Comparison of ENCODE assay signal across 31 cellular contexts in genomic region chr10:46305986-46306385, GRCh38. TPM values are rescaled to one million over a fixed set of nuclear protein-coding genes. Genes with fewer than 3 reads are reported as not detected.
"Had no signal": no experiment of that assay in that cellular context is flagged by ENCODE, and none has a peak within 500 bp of the region (broad histone marks: within the 10 kb centered on the region; RNA-seq: fewer than 3 reads in every experiment).

No MANE protein-coding gene starts in this region.

- H3K4me1 Mint-ChIP-seq: mesothelial cell of epicardium, neural crest cell had no signal

- H3K36me3 ChIP-seq: gastrocnemius medialis, left lung, ovary, right lobe of liver, stomach, thyroid gland had no signal

- H3K27me3 ChIP-seq: dorsolateral prefrontal cortex, gastrocnemius medialis, left lung, ovary, right lobe of liver, stomach, thyroid gland had no signal

- H3K4me1 ChIP-seq: gastrocnemius medialis, left lung, right lobe of liver, stomach, thyroid gland had no signal

- ATAC-seq: gastrocnemius medialis; left lung; mucosa of descending colon; natural killer cell treated with Interleukin-12 subunit alpha and Interleukin-12 subunit beta and Interleukin-15 and Interleukin-18, amount 100 ng/mL, for 72 hours; right lobe of liver had no signal

- H3K9me3 Mint-ChIP-seq: mesothelial cell of epicardium; naive B cell; natural killer cell treated with Interleukin-12 subunit alpha and Interleukin-12 subunit beta and Interleukin-15 and Interleukin-18, amount 100 ng/mL, for 72 hours; neural crest cell had no signal

- H3K4me2 ChIP-seq: smooth muscle cell had no signal

- DNase-seq: cerebellar nuclear complex; effector CD4-positive, alpha-beta T cell; foreskin fibroblast; gastrocnemius medialis; mesenchymal stem cell; naive B cell; stimulated activated CD4-positive, alpha-beta T cell treated with anti-CD3 and anti-CD28 coated beads, Interleukin-12 subunit alpha, Interleukin-12 subunit beta, amount 100 ng/mL, for 4 hours; stimulated activated CD4-positive, alpha-beta T cell treated with anti-CD3 and anti-CD28 coated beads, Interleukin-1b, Interleukin-23, amount 100 ng/mL, for 48 hours; stimulated activated CD4-positive, alpha-beta T cell treated with anti-CD3 and anti-CD28 coated beads, Interleukin-4, amount 100 ng/mL, for 1 hour; stimulated activated CD8-positive, alpha-beta memory T cell treated with anti-CD3 and anti-CD28 coated beads, Interleukin-4, amount 100 ng/mL, for 48 hours; stimulated activated naive CD4-positive, alpha-beta T cell treated with Interleukin-2 at 50 U/mL for 16 hours; thyroid gland had no signal

- H3K4me3 Mint-ChIP-seq: mesothelial cell of epicardium; natural killer cell treated with Interleukin-12 subunit alpha and Interleukin-12 subunit beta and Interleukin-15 and Interleukin-18, amount 100 ng/mL, for 72 hours; neural crest cell had no signal

- H3K27ac ChIP-seq: dorsolateral prefrontal cortex, epithelial cell of prostate, gastrocnemius medialis, left lung, ovary, right lobe of liver, stomach, thyroid gland had no signal

- H3K36me3 Mint-ChIP-seq: mesothelial cell of epicardium; naive B cell; natural killer cell treated with Interleukin-12 subunit alpha and Interleukin-12 subunit beta and Interleukin-15 and Interleukin-18, amount 100 ng/mL, for 72 hours had no signal

- H3K27ac Mint-ChIP-seq: mesothelial cell of epicardium; natural killer cell treated with Interleukin-12 subunit alpha and Interleukin-12 subunit beta and Interleukin-15 and Interleukin-18, amount 100 ng/mL, for 72 hours; progenitor cell of endocrine pancreas had no signal

- H3K9me3 ChIP-seq: gastrocnemius medialis, left lung, mucosa of descending colon, ovary, right lobe of liver, stomach, thyroid gland had no signal

- H3K4me3 ChIP-seq: dorsolateral prefrontal cortex, gastrocnemius medialis, left lung, mucosa of descending colon, ovary, right lobe of liver, smooth muscle cell, stomach, thyroid gland had no signal

- H3K27me3 Mint-ChIP-seq: natural killer cell treated with Interleukin-12 subunit alpha and Interleukin-12 subunit beta and Interleukin-15 and Interleukin-18, amount 100 ng/mL, for 72 hours had no signal

RNA-seq across cellular contexts. Expression of gene ANTXRL, which starts 19.2 kb away (rescaled TPM):
- total RNA-seq: esophagus mucosa; gastrocnemius medialis; glomerular endothelial cell; left lung; lower leg skin; lung microvascular endothelial cell; mesothelial cell of epicardium; mucosa of descending colon; natural killer cell treated with Interleukin-12 subunit alpha and Interleukin-12 subunit beta and Interleukin-15 and Interleukin-18, amount 100 ng/mL, for 72 hours; neural crest cell; progenitor cell of endocrine pancreas; right lobe of liver; smooth muscle cell; stomach; subcutaneous adipose tissue; temporal lobe; thyroid gland; urinary bladder had no signal
